9 cellular contexts compared by ENCODE assay signal in genomic region chr14:89214221-89214965, GRCh38.
DNase-seq lines count a peak whose midpoint lies in the region; ATAC-seq and TF ChIP-seq lines count a peak whose summit lies in the region.
"Had no signal": no experiment of that assay in that cellular context is flagged by ENCODE, and none has a peak within 500 bp of the region (broad histone marks: within the 10 kb centered on the region; RNA-seq: fewer than 3 reads in every experiment).

No MANE protein-coding gene starts in this region.

- WGBS in trophoblast cell (ENCODE audit: extremely low coverage, insufficient coverage, insufficient read length) = no CpG with 5 or more reads among the region's 14 CpGs

- H3K79me2 ChIP-seq in trophoblast cell (ENCODE audit: control insufficient read depth, insufficient read depth, low read length, poor library complexity) = peaks cover 3% of the 10 kb centered on the region

- ATAC-seq in Panc1 (peak; percentile 56; the same call in 1 of the 2 replicates), HG02763 (IDR thresholded peaks at IDR 0.05; ENCODE audit: unreplicated experiment) (no peak)
- ATAC-seq: naive thymus-derived CD8-positive, alpha-beta T cell had no signal

- peak overlapping the region; percentile 6 for H2AFZ ChIP-seq in trophoblast cell (ENCODE audit: insufficient read depth, low read length, poor library complexity)

- H3K9me3 ChIP-seq in Panc1 (ENCODE audit: control insufficient read depth, insufficient read depth, low read depth, low read length) (no peaks in the 10 kb centered on the region), trophoblast cell (ENCODE audit: insufficient read depth, low read depth, low read length) (no peaks in the 10 kb centered on the region)

- intact Hi-C loops in Panc1 (cut with micrococcal nuclease; ENCODE audit: unreplicated experiment) = no loop called here

- peak overlapping the region; percentile 42 for H2AK5ac ChIP-seq in trophoblast cell (ENCODE audit: low read length)

- H2BK5ac ChIP-seq in trophoblast cell (ENCODE audit: low read depth, low read length, poor library complexity) = peak overlapping the region; percentile 49

- H4K12ac ChIP-seq in trophoblast cell (ENCODE audit: low read depth, low read length) = no peak overlapping the region

- TF ChIP-seq CTCF in Panc1 (IDR thresholded peaks at IDR 0.05) = no peak

- CTCF ChIA-PET in Panc1 (lab: Charles Lee) = no interaction called here

- peak overlapping the region; percentile 56 for H2BK120ac ChIP-seq in trophoblast cell (ENCODE audit: insufficient read depth, low read length, poor library complexity)

- peak overlapping the region; percentile 59 for H2BK12ac ChIP-seq in trophoblast cell (ENCODE audit: low read length)

- H3K9ac ChIP-seq in trophoblast cell (ENCODE audit: low read length) = no peak overlapping the region

- DNase-seq in DMS 273 treated with DMSO at 0.1 percent for 48 hours (lab: John Stamatoyannopoulos, UW) = peak; percentile 65
- no peak for DNase-seq in Panc1 (ENCODE audit: low read depth, low spot score)
- DNase-seq in globus pallidus (ENCODE audit: low spot score) = peak; percentile 58
- DNase-seq in trophoblast cell = peak in 1 of 2 donors; percentile 20
- no peak for DNase-seq in GM03348 (ENCODE audit: low spot score)
- no peak for DNase-seq in AG08395 (ENCODE audit: low spot score)
- DNase-seq in amniotic stem cell (lab: John Stamatoyannopoulos, UW) = no peak
- DNase-seq: naive thymus-derived CD8-positive, alpha-beta T cell had no signal

- H3K36me3 ChIP-seq in Panc1 (ENCODE audit: control insufficient read depth, insufficient read depth, low read length) (no peaks in the 10 kb centered on the region), trophoblast cell (ENCODE audit: control insufficient read depth in 1 of 2, insufficient read depth in 2 of 2, low read length in 2 of 2) (peaks cover 1% of the 10 kb centered on the region in 2 experiments)

- H3K4me1 ChIP-seq in Panc1 (ENCODE audit: control insufficient read depth, insufficient read depth, low read length) (no peaks in the 10 kb centered on the region), trophoblast cell (ENCODE audit: control insufficient read depth in 1 of 2, insufficient read depth in 2 of 2, low read length in 2 of 2) (peaks cover 11 to 24% of the 10 kb centered on the region in 2 experiments)

- peak overlapping the region; percentile 64 for H3K14ac ChIP-seq in trophoblast cell (ENCODE audit: low read length)

- H3K4ac ChIP-seq in trophoblast cell (ENCODE audit: low read depth, low read length) = no peak overlapping the region

- POLR2A ChIA-PET in Panc1 (lab: Charles Lee) = no interaction called here

- H3K4me2 ChIP-seq in trophoblast cell (ENCODE audit: low read length) = no peak overlapping the region

- in situ Hi-C loops in Panc1 (cut with HindIII; ENCODE audit: low pct_unique_long_range_greater_than_20kb, low sequenced_read_pairs) = no loop called here

- H3K27ac ChIP-seq in Panc1 (ENCODE audit: low read length) (no peak overlapping the region), trophoblast cell (ENCODE audit: low read depth, low read length) (peak overlapping the region; percentile 68)

- no peak overlapping the region; a peak in 1 of 4 replicates for H3K4me3 ChIP-seq in Panc1 (ENCODE audit: low read depth in 2 of 2, low read length in 2 of 2)
- H3K4me3 ChIP-seq in trophoblast cell (ENCODE audit: low read depth, low read length) = no peak overlapping the region

- peaks cover 13% of the 10 kb centered on the region for H3K79me1 ChIP-seq in trophoblast cell (ENCODE audit: low read length)

- H3K23ac ChIP-seq in trophoblast cell (ENCODE audit: low read length) = no peak overlapping the region

- H3K27me3 ChIP-seq in Panc1 (ENCODE audit: control insufficient read depth, insufficient read depth, low read length) (no peaks in the 10 kb centered on the region), trophoblast cell (ENCODE audit: insufficient read depth, low read length) (no peaks in the 10 kb centered on the region)

- H4K8ac ChIP-seq in trophoblast cell (ENCODE audit: low read depth, low read length) = peak overlapping the region; percentile 33

- peak overlapping the region; percentile 58 for H3K18ac ChIP-seq in trophoblast cell (ENCODE audit: low read length)

- peak overlapping the region; percentile 79 for H4K91ac ChIP-seq in trophoblast cell (ENCODE audit: low read depth, low read length)

- BruUV-seq in Panc1 (replicated peaks; lab: Mats Ljungman, UMichigan) = no TSS peak

Comparison
In these comparisons a context has a peak if more than half of its experiments do, and no peak if none do; other contexts are left out.
1. DNase-seq: peak in DMS 273 treated with DMSO at 0.1 percent for 48 hours (single experiment) and globus pallidus (single experiment); none in Panc1 (single experiment), GM03348 (single experiment), AG08395 (single experiment) and amniotic stem cell (single experiment).